ENCODE assay signal across 15 cellular contexts in genomic region chr12:57235728-57236131, GRCh38. TPM values are rescaled to one million over a fixed set of nuclear protein-coding genes. Genes with fewer than 3 reads are reported as not detected.
DNase-seq lines count a peak whose midpoint lies in the region; ATAC-seq and TF ChIP-seq lines count a peak whose summit lies in the region.
"Had no signal": no experiment of that assay in that cellular context is flagged by ENCODE, and none has a peak within 500 bp of the region (broad histone marks: within the 10 kb centered on the region; RNA-seq: fewer than 3 reads in every experiment).

No MANE protein-coding gene starts in this region.

- peak overlapping the region; percentile 19 for H3K27ac ChIP-seq in right cardiac atrium (ENCODE audit: low read length)
- no peak overlapping the region for H3K27ac ChIP-seq in upper lobe of right lung
- H3K27ac ChIP-seq: neural progenitor cell had no signal

- H3K36me3 ChIP-seq in upper lobe of right lung: peaks cover 35% of the 10 kb centered on the region
- H3K36me3 ChIP-seq: neural progenitor cell had no signal

- H3K9me3 Mint-ChIP-seq in chondrocyte (ENCODE audit: low read depth): no peaks in the 10 kb centered on the region
- peaks cover 0 to 1% (median 0%) of the 10 kb centered on the region in 7 donors for H3K9me3 Mint-ChIP-seq in naive B cell
- H3K9me3 Mint-ChIP-seq: neural progenitor cell had no signal

- H3K4me1 Mint-ChIP-seq in chondrocyte (ENCODE audit: low read depth) (peaks cover 91% of the 10 kb centered on the region), naive B cell (peaks cover 70 to 94% (median 94%) of the 10 kb centered on the region in 3 donors)

- H3K27ac Mint-ChIP-seq in chondrocyte (ENCODE audit: unreplicated experiment) (peak overlapping the region; percentile 100), naive B cell (peak overlapping the region in 5 of 6 donors; percentile 50 to 98 (median 92))
- H3K27ac Mint-ChIP-seq: neural progenitor cell, T-helper 17 cell had no signal

- DNase-seq in right cardiac atrium: no peak
- DNase-seq in Right ventricle myocardium superior: no peak
- no peak for DNase-seq in chondrocyte (ENCODE audit: low spot score)
- no peak for DNase-seq in naive B cell
- DNase-seq in upper lobe of right lung: no peak
- DNase-seq in stimulated activated naive CD4-positive, alpha-beta T cell (lab: John Stamatoyannopoulos, UW): no peak
- no peak for DNase-seq in NCI-H2196 treated with DMSO at 0.1 percent for 48 hours (lab: John Stamatoyannopoulos, UW; ENCODE audit: unreplicated experiment)
- DNase-seq: activated CD4-positive, alpha-beta T cell treated with anti-CD3 and anti-CD28 coated beads, Interleukin-2, amount 50 U/mL, for 1 hour; effector CD8-positive, alpha-beta T cell; KBM-7; NCI-H1930; T-helper 17 cell had no signal

- intact Hi-C loops in right cardiac atrium (cut with DNase I) (no loop called here), Right ventricle myocardium superior (cut with DNase I) (no loop called here), upper lobe of right lung (cut with DNase I) (no loop called here)

- WGBS in right cardiac atrium: 55% methylated on average over 8 of the region's 8 CpGs

- H3K4me3 Mint-ChIP-seq in chondrocyte (ENCODE audit: unreplicated experiment) (peak overlapping the region; percentile 94), naive B cell (peak overlapping the region in 7 of 8 donors; percentile 64 to 91 (median 74))
- H3K4me3 Mint-ChIP-seq: T-helper 17 cell had no signal

- H3K9me3 ChIP-seq in right cardiac atrium (ENCODE audit: control insufficient read depth, low read length): no peaks in the 10 kb centered on the region
- no peaks in the 10 kb centered on the region for H3K9me3 ChIP-seq in upper lobe of right lung
- H3K9me3 ChIP-seq: tibial nerve had no signal

- H3K27me3 Mint-ChIP-seq in chondrocyte (ENCODE audit: low read depth) (no peaks in the 10 kb centered on the region), naive B cell (peaks cover 21 to 28% (median 26%) of the 10 kb centered on the region in 3 donors)

- H3K4me3 ChIP-seq in right cardiac atrium (ENCODE audit: low read length) (peak overlapping the region; percentile 8), upper lobe of right lung (peak overlapping the region; percentile 19)
- H3K4me3 ChIP-seq: neural progenitor cell had no signal

- ATAC-seq in right cardiac atrium (no peak), Right ventricle myocardium superior (ENCODE audit: poor library complexity) (no peak), naive B cell (ENCODE audit: low read depth in 2 of 2) (no peak), upper lobe of right lung (no peak), HG02623 (IDR thresholded peaks at IDR 0.05; ENCODE audit: unreplicated experiment) (no peak)
- ATAC-seq: T-helper 17 cell had no signal

- H3K4me1 ChIP-seq in right cardiac atrium (ENCODE audit: control insufficient read depth, insufficient read depth, low read length): no peaks in the 10 kb centered on the region
- peaks cover 37% of the 10 kb centered on the region for H3K4me1 ChIP-seq in upper lobe of right lung

- H3K27me3 ChIP-seq in right cardiac atrium (ENCODE audit: control insufficient read depth, insufficient read depth) (no peaks in the 10 kb centered on the region), upper lobe of right lung (peaks cover 42% of the 10 kb centered on the region)

- TF ChIP-seq CTCF in chondrocyte (IDR thresholded peaks at IDR 0.05) (no peak), upper lobe of right lung (IDR thresholded peaks at IDR 0.05) (no peak)

- peaks cover 19% of the 10 kb centered on the region for H3K36me3 Mint-ChIP-seq in chondrocyte (ENCODE audit: low read depth)
- H3K36me3 Mint-ChIP-seq in naive B cell: peaks cover 6 to 23% of the 10 kb centered on the region in 2 donors

RNA-seq across cellular contexts. Expression of gene SHMT2, which starts 6.2 kb away (rescaled TPM):
- 10 to 100 TPM; 27.4 to 33.2 (median 29.9) TPM for total RNA-seq in right cardiac atrium
- polyA plus RNA-seq in right cardiac atrium: 17.9 TPM
- 26.8 TPM for total RNA-seq in Right ventricle myocardium superior
- total RNA-seq in chondrocyte: 112 to 292 TPM (median 291 TPM) in 3 replicates
- polyA plus RNA-seq in naive B cell (ENCODE audit: low read depth in 6 of 6): 100 to 1,000 TPM; 160 to 183 (median 173) TPM
- total RNA-seq in upper lobe of right lung: 59.2 TPM

RNA-seq across cellular contexts. Expression of gene STAC3, which starts 15.3 kb away (rescaled TPM):
- 1 to 10 TPM in 3 of 4 donors, under 1 TPM in 1; 0.91 to 2.3 (median 1.6) TPM for total RNA-seq in right cardiac atrium
- polyA plus RNA-seq in right cardiac atrium: 1.2 TPM
- 1.2 TPM for total RNA-seq in Right ventricle myocardium superior
- total RNA-seq in chondrocyte: 1.1 to 2.8 TPM (median 1.3 TPM) in 3 replicates
- polyA plus RNA-seq in naive B cell (ENCODE audit: low read depth in 6 of 6): under 1 TPM in 4 of 6 donors, not detected in 2; 0.32 to 0.43 (median 0.38) TPM
- 6.0 TPM for total RNA-seq in upper lobe of right lung

RNA-seq across cellular contexts. Expression of gene NXPH4, which starts 19.1 kb away (rescaled TPM):
- total RNA-seq in right cardiac atrium (under 1 TPM in 3 of 4 donors, not detected in 1; 0.11 to 0.39 (median 0.29) TPM), Right ventricle myocardium superior (0.70 TPM), chondrocyte (75.4 to 85.4 TPM (median 82.8 TPM) in 3 replicates), upper lobe of right lung (not detected)
- polyA plus RNA-seq in right cardiac atrium (1.2 TPM), naive B cell (ENCODE audit: low read depth in 6 of 6) (1 to 10 TPM; 1.2 to 4.9 (median 2.8) TPM)
- total RNA-seq: T-helper 17 cell had no signal

Comparison
In these comparisons a context has a peak if more than half of its experiments do, and no peak if none do; other contexts are left out.
1. RNA of gene NXPH4, which starts 19.1 kb away (total RNA-seq): 75.4 to 85.4 TPM in chondrocyte; 0.70 TPM in Right ventricle myocardium superior (single experiment), 0.11 to 0.39 TPM in right cardiac atrium and not detected in upper lobe of right lung (single experiment); every median in the first group is over 10 times any median in the second.